In the genomic region with DNA sequence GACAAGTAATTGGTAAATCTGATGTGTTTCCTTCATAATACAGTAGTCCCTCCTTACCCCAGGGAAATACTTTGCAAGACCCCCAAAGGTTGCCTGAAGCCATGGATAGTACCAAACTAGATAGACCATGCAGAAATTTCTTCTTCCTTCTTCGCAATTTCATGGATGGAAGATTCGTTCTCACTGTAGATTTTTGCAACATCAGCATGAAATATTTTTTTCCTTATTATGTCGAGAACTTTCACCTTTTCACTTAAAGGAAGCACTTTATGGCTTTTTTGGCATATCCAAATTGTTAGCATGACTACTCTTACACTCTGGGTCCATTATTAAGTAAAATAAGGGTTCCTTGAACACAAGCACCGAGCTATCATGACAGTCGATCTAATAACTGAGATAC, we compare ENCODE assay signal across 29 cellular contexts.
"Had no signal": no experiment of that assay in that cellular context is flagged by ENCODE, and none has a peak within 500 bp of the region (broad histone marks: within the 10 kb centered on the region; RNA-seq: fewer than 3 reads in every experiment).

No MANE protein-coding gene starts in this region.

- H3K9me3 Mint-ChIP-seq: stimulated activated effector memory CD8-positive, alpha-beta T cell treated with anti-CD3 and anti-CD28 coated beads, Interleukin-12 subunit alpha, Interleukin-12 subunit beta, amount 100 ng/mL, for 72 hours; stimulated activated memory B cell treated with anti-CD40 and anti-IgM and Interleukin-4, amounts not matched to agents 10 μg/mL and 1 μg/mL and 100 μg/mL, for 72 hours; stimulated activated naive B cell treated with anti-CD40 and anti-IgM and Interleukin-4, amounts not matched to agents 10 μg/mL and 1 μg/mL and 100 μg/mL, for 72 hours; stimulated activated naive CD8-positive, alpha-beta T cell treated with anti-CD3 and anti-CD28 coated beads, Interleukin-15, amount 100 ng/mL, for 72 hours; stimulated activated naive CD8-positive, alpha-beta T cell treated with anti-CD3 and anti-CD28 coated beads, Interleukin-15, Interleukin-2, amounts not matched to agents 100 ng/mL and 50 ng/mL, for 24 hours; type B pancreatic cell had no signal

- H3K4me3 ChIP-seq: stomach, suprapubic skin, testis, thoracic aorta, thyroid gland, tibial artery, tibial nerve, transverse colon, upper lobe of left lung, upper lobe of right lung, uterus, vagina had no signal

- H3K27me3 ChIP-seq: stomach, suprapubic skin, testis, thyroid gland, tibial artery, tibial nerve, transverse colon, upper lobe of left lung, upper lobe of right lung, uterus, vagina had no signal

- FAIRE-seq: urothelium cell line had no signal

- H3K27ac ChIP-seq: stomach, suprapubic skin, testis, thoracic aorta, thyroid gland, tibial artery, tibial nerve, transverse colon, upper lobe of left lung, upper lobe of right lung, uterus, vagina had no signal

- H3K9me3 ChIP-seq: stomach, suprapubic skin, testis, thoracic aorta, thyroid gland, tibial artery, tibial nerve, transverse colon, upper lobe of left lung, upper lobe of right lung, uterus, vagina had no signal

- H3K4me3 Mint-ChIP-seq: stimulated activated effector memory CD8-positive, alpha-beta T cell treated with anti-CD3 and anti-CD28 coated beads, Interleukin-12 subunit alpha, Interleukin-12 subunit beta, amount 100 ng/mL, for 72 hours; stimulated activated memory B cell treated with anti-CD40 and anti-IgM and Interleukin-4, amounts not matched to agents 10 μg/mL and 1 μg/mL and 100 μg/mL, for 72 hours; stimulated activated naive B cell treated with anti-CD40 and anti-IgM and Interleukin-4, amounts not matched to agents 10 μg/mL and 1 μg/mL and 100 μg/mL, for 72 hours; stimulated activated naive CD8-positive, alpha-beta T cell treated with anti-CD3 and anti-CD28 coated beads, Interleukin-15, amount 100 ng/mL, for 72 hours; stimulated activated naive CD8-positive, alpha-beta T cell treated with anti-CD3 and anti-CD28 coated beads, Interleukin-15, Interleukin-2, amounts not matched to agents 100 ng/mL and 50 ng/mL, for 24 hours; type B pancreatic cell had no signal

- ATAC-seq: stimulated activated effector memory CD8-positive, alpha-beta T cell treated with anti-CD3 and anti-CD28 coated beads, Interleukin-12 subunit alpha, Interleukin-12 subunit beta, amount 100 ng/mL, for 72 hours; stimulated activated memory B cell treated with anti-CD40 and anti-IgM and Interleukin-4, amounts not matched to agents 10 μg/mL and 1 μg/mL and 100 μg/mL, for 72 hours; stimulated activated naive B cell treated with anti-CD40 and anti-IgM and Interleukin-4, amounts not matched to agents 10 μg/mL and 1 μg/mL and 100 μg/mL, for 72 hours; stimulated activated naive CD8-positive, alpha-beta T cell treated with anti-CD3 and anti-CD28 coated beads, Interleukin-15, amount 100 ng/mL, for 72 hours; stimulated activated naive CD8-positive, alpha-beta T cell treated with anti-CD3 and anti-CD28 coated beads, Interleukin-15, Interleukin-2, amounts not matched to agents 100 U/mL and 50 U/mL, for 24 hours; upper lobe of right lung had no signal

- H3K4me1 ChIP-seq: stomach, suprapubic skin, testis, thyroid gland, tibial artery, tibial nerve, transverse colon, upper lobe of left lung, upper lobe of right lung, uterus, vagina had no signal

- H3K27ac Mint-ChIP-seq: stimulated activated effector memory CD8-positive, alpha-beta T cell treated with anti-CD3 and anti-CD28 coated beads, Interleukin-12 subunit alpha, Interleukin-12 subunit beta, amount 100 ng/mL, for 72 hours; stimulated activated memory B cell treated with anti-CD40 and anti-IgM and Interleukin-4, amounts not matched to agents 10 μg/mL and 1 μg/mL and 100 μg/mL, for 72 hours; stimulated activated naive B cell treated with anti-CD40 and anti-IgM and Interleukin-4, amounts not matched to agents 10 μg/mL and 1 μg/mL and 100 μg/mL, for 72 hours; stimulated activated naive CD8-positive, alpha-beta T cell treated with anti-CD3 and anti-CD28 coated beads, Interleukin-15, amount 100 ng/mL, for 72 hours; stimulated activated naive CD8-positive, alpha-beta T cell treated with anti-CD3 and anti-CD28 coated beads, Interleukin-15, Interleukin-2, amounts not matched to agents 100 ng/mL and 50 ng/mL, for 24 hours; type B pancreatic cell had no signal

- H3K4me1 Mint-ChIP-seq: stimulated activated effector memory CD8-positive, alpha-beta T cell treated with anti-CD3 and anti-CD28 coated beads, Interleukin-12 subunit alpha, Interleukin-12 subunit beta, amount 100 ng/mL, for 72 hours; stimulated activated memory B cell treated with anti-CD40 and anti-IgM and Interleukin-4, amounts not matched to agents 10 μg/mL and 1 μg/mL and 100 μg/mL, for 72 hours; stimulated activated naive B cell treated with anti-CD40 and anti-IgM and Interleukin-4, amounts not matched to agents 10 μg/mL and 1 μg/mL and 100 μg/mL, for 72 hours; stimulated activated naive CD8-positive, alpha-beta T cell treated with anti-CD3 and anti-CD28 coated beads, Interleukin-15, amount 100 ng/mL, for 72 hours had no signal

- H3K36me3 ChIP-seq: stomach, suprapubic skin, thoracic aorta, thyroid gland, tibial artery, tibial nerve, transverse colon, upper lobe of left lung, upper lobe of right lung, uterus, vagina had no signal

- H3K36me3 Mint-ChIP-seq: stimulated activated effector memory CD8-positive, alpha-beta T cell treated with anti-CD3 and anti-CD28 coated beads, Interleukin-12 subunit alpha, Interleukin-12 subunit beta, amount 100 ng/mL, for 72 hours; stimulated activated memory B cell treated with anti-CD40 and anti-IgM and Interleukin-4, amounts not matched to agents 10 μg/mL and 1 μg/mL and 100 μg/mL, for 72 hours; stimulated activated naive B cell treated with anti-CD40 and anti-IgM and Interleukin-4, amounts not matched to agents 10 μg/mL and 1 μg/mL and 100 μg/mL, for 72 hours; type B pancreatic cell had no signal

- H3K27me3 Mint-ChIP-seq: stimulated activated memory B cell treated with anti-CD40 and anti-IgM and Interleukin-4, amounts not matched to agents 10 μg/mL and 1 μg/mL and 100 μg/mL, for 72 hours; stimulated activated naive CD8-positive, alpha-beta T cell treated with anti-CD3 and anti-CD28 coated beads, Interleukin-15, amount 100 ng/mL, for 72 hours; stimulated activated naive CD8-positive, alpha-beta T cell treated with anti-CD3 and anti-CD28 coated beads, Interleukin-15, Interleukin-2, amounts not matched to agents 100 ng/mL and 50 ng/mL, for 24 hours had no signal

- DNase-seq: stimulated activated CD4-positive, alpha-beta T cell treated with anti-CD3 and anti-CD28 coated beads, Interleukin-2, amount 100 ng/mL, for 48 hours; stimulated activated CD4-positive, alpha-beta T cell treated with anti-CD3 and anti-CD28 coated beads, Interleukin-4, amount 100 ng/mL, for 1 hour; stimulated activated CD4-positive, alpha-beta T cell treated with anti-CD3 and anti-CD28 coated beads, Interleukin-4, amount 100 ng/mL, for 24 hours; stimulated activated CD4-positive, alpha-beta T cell treated with anti-CD3 and anti-CD28 coated beads, Interleukin-4, amount 100 ng/mL, for 4 hours; stimulated activated CD8-positive, alpha-beta memory T cell treated with anti-CD3 and anti-CD28 coated beads, Interleukin-4, amount 100 ng/mL, for 48 hours; stimulated activated naive B cell treated with anti-CD40 and anti-IgM and Interleukin-4, amounts not matched to agents 10 μg/mL and 1 μg/mL and 100 μg/mL, for 72 hours; stimulated activated naive CD4-positive, alpha-beta T cell; stimulated activated naive CD4-positive, alpha-beta T cell treated with Interleukin-2 at 50 U/mL for 16 hours; stimulated activated naive CD8-positive, alpha-beta T cell treated with anti-CD3 and anti-CD28 coated beads, Interleukin-15, amount 100 ng/mL, for 72 hours; stimulated activated naive CD8-positive, alpha-beta T cell treated with anti-CD3 and anti-CD28 coated beads, Interleukin-15, Interleukin-2, amounts not matched to agents 100 U/mL and 50 U/mL, for 24 hours; stomach; substantia nigra; testis; thyroid gland; tibial artery; transverse colon; trophoblast cell; upper lobe of left lung; upper lobe of right lung; uterus had no signal
